ENCODE assay signal across 1 cellular context in the genomic region with DNA sequence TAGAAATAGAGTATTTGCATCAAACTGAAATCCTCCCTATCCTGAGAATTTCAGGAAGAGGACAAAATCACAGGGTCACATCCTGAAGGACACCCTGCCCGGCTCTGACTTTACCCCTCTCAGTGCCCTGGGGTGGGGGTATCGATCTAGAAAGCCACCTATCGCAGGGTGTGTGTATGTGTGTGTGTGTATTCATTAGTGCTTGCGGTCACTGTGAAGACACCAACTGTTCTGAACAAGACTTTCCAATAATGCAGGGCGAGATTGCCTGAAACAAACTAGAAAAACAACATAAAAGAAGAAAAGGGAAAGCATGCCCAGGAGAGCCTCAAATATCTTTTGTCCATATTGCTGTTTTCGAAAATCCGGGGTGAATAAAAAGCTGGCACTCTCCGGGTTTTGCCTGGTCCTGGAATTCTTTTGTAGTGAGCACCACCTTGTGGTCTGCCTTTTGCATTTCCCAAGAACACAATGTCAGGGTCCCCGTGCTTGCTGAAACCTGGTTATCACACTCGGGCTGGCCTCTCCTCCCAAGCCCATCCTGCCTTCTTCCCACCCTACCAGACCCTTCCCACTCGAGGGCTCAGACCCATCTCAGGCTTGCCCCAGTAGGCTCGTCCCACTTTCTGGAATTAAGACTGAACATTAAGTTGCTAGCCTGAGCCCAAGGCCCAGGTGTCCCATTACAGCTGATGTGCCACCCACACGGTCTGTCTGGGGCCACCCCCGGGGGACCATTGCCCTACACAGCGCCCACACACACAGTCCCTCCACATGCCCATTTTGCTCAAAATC.
TF ChIP-seq lines count a peak whose summit lies in the region.

No MANE protein-coding gene starts in this region.

TF ChIP-seq in HEK293, 187 proteins besides CTCF, POLR2A, EP300 and RAD21 (continued from another document):
- TF ChIP-seq, protein P1, sequence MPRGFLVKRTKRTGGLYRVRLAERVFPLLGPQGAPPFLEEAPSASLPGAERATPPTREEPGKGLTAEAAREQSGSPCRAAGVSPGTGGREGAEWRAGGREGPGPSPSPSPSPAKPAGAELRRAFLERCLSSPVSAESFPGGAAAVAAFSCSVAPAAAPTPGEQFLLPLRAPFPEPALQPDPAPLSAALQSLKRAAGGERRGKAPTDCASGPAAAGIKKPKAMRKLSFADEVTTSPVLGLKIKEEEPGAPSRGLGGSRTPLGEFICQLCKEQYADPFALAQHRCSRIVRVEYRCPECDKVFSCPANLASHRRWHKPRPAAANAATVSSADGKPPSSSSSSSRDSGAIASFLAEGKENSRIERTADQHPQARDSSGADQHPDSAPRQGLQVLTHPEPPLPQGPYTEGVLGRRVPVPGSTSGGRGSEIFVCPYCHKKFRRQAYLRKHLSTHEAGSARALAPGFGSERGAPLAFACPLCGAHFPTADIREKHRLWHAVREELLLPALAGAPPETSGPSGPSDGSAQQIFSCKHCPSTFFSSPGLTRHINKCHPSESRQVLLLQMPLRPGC (tag by site-specific recombination; IDR thresholded peaks at IDR 0.05): no peak
- TF ChIP-seq EGR2 (tag by site-specific recombination; IDR thresholded peaks at IDR 0.05; ENCODE audit: low read depth) (peak; percentile 91), ZNF211 (tag by site-specific recombination; IDR thresholded peaks at IDR 0.05; ENCODE audit: low read depth) (no peak), ZNF76 (tag by site-specific recombination; IDR thresholded peaks at IDR 0.05; ENCODE audit: borderline replicate concordance, low read depth) (no peak), SCRT2 (tag by site-specific recombination; IDR thresholded peaks at IDR 0.05) (no peak)
